17 cellular contexts compared by ENCODE assay signal in genomic region chr17:29546834-29547233, GRCh38.
"Had no signal": no experiment of that assay in that cellular context is flagged by ENCODE, and none has a peak within 500 bp of the region (broad histone marks: within the 10 kb centered on the region; RNA-seq: fewer than 3 reads in every experiment).

No MANE protein-coding gene starts in this region.

- H3K27me3 ChIP-seq: cardiac muscle cell, colonic mucosa, hepatocyte, spleen, tibial artery, uterus had no signal

- H3K36me3 ChIP-seq: uterus had no signal

- H3K4me3 ChIP-seq: cardiac muscle cell, colonic mucosa, hepatocyte, lung, mucosa of descending colon, spleen, tibial artery, uterus had no signal

- H3K9me3 ChIP-seq: colonic mucosa, mucosa of descending colon, spleen, tibial artery, uterus had no signal

- H3K4me2 ChIP-seq: hepatocyte had no signal

- DNase-seq: activated CD4-positive, alpha-beta T cell treated with anti-CD3 and anti-CD28 coated beads, Interleukin-2, amount 10 ng/mL, durations not matched to agents 7 days and 5 days; activated CD4-positive, CD25-positive, alpha-beta regulatory T cell; activated naive CD4-positive, alpha-beta T cell; activated T-cell treated with anti-CD3 and anti-CD28 coated beads, Interleukin-2, amount 50 U/mL, for 48 hours; colonic mucosa; mucosa of descending colon; naive thymus-derived CD8-positive, alpha-beta T cell; nucleus accumbens; spleen; stimulated activated CD4-positive, alpha-beta T cell treated with anti-CD3 and anti-CD28 coated beads, Interleukin-1b, Interleukin-23, amount 100 ng/mL, for 48 hours; tibial artery; uterus had no signal

- H2AFZ ChIP-seq: hepatocyte had no signal

- H3K4me1 ChIP-seq: colonic mucosa, tibial artery, uterus had no signal

- ATAC-seq: mucosa of descending colon; naive thymus-derived CD8-positive, alpha-beta T cell; sciatic nerve; stimulated activated memory B cell treated with anti-CD40 and anti-IgM and Interleukin-4, amounts not matched to agents 10 μg/mL and 1 μg/mL and 100 μg/mL, for 72 hours had no signal

- H3K27ac ChIP-seq: cardiac muscle cell, colonic mucosa, hepatocyte, spleen, tibial artery, uterus had no signal

- H3K79me2 ChIP-seq: hepatocyte had no signal
